ENCODE assay signal across 8 cellular contexts in the genomic region with DNA sequence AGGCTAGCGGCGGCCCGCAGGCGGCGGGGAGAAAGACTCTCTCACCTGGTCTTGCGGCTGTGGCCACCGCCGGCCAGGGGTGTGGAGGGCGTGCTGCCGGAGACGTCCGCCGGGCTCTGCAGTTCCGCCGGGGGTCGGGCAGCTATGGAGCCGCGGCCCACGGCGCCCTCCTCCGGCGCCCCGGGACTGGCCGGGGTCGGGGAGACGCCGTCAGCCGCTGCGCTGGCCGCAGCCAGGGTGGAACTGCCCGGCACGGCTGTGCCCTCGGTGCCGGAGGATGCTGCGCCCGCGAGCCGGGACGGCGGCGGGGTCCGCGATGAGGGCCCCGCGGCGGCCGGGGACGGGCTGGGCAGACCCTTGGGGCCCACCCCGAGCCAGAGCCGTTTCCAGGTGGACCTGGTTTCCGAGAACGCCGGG. TPM values are rescaled to one million over a fixed set of nuclear protein-coding genes. Genes with fewer than 3 reads are reported as not detected.
A peak's percentile ranks its signal among the peaks of the same experiment; 100 is the strongest.
DNase-seq lines count a peak whose midpoint lies in the region; ATAC-seq and TF ChIP-seq lines count a peak whose summit lies in the region.

No MANE protein-coding gene starts in this region.

- peak; percentile 12 to 19 for ATAC-seq in activated T-cell treated with anti-CD3 and anti-CD28 coated beads, Interleukin-2, amount 50 U/mL, for 4 hours
- ATAC-seq in HG02943 (IDR thresholded peaks at IDR 0.05; ENCODE audit: low read depth, unreplicated experiment) (peak; percentile 32), gastroesophageal sphincter (peak; percentile 63)

- peaks cover 15% of the 10 kb centered on the region for H4K20me1 ChIP-seq in SU-DHL-6 (ENCODE audit: low read depth, low read length)

- no peaks in the 10 kb centered on the region for H3K27me3 ChIP-seq in SU-DHL-6 (ENCODE audit: low read length)
- H3K27me3 ChIP-seq in gastroesophageal sphincter = no peaks in the 10 kb centered on the region
- H3K27me3 ChIP-seq in rectal smooth muscle tissue (ENCODE audit: control insufficient read depth, insufficient read depth, low read length) = no peaks in the 10 kb centered on the region

- peaks cover 59% of the 10 kb centered on the region for H3K4me1 Mint-ChIP-seq in activated T-cell treated with anti-CD3 and anti-CD28 coated beads, Interleukin-2, amount 50 U/mL, for 4 hours (ENCODE audit: low read depth)

- peak overlapping the region; percentile 62 for H2AFZ ChIP-seq in SU-DHL-6 (ENCODE audit: low read depth, low read length, severe bottlenecking)

- peaks cover 13% of the 10 kb centered on the region for H3F3A ChIP-seq in SU-DHL-6 (ENCODE audit: insufficient read depth)

- TF ChIP-seq EP300 in gastroesophageal sphincter (IDR thresholded peaks at IDR 0.05) = no peak

- H3K4me1 ChIP-seq in gastroesophageal sphincter (peaks cover 0 to 54% (median 5%) of the 10 kb centered on the region in 3 donors), rectal smooth muscle tissue (ENCODE audit: control insufficient read depth, insufficient read depth, low read length) (peaks cover 11% of the 10 kb centered on the region)

- peak overlapping the region; percentile 94 for H3K27ac ChIP-seq in SU-DHL-6 (ENCODE audit: low read depth, low read length)
- H3K27ac ChIP-seq in gastroesophageal sphincter = peak overlapping the region; percentile 43 to 99 (median 98)
- peak overlapping the region; percentile 96 for H3K27ac ChIP-seq in rectal smooth muscle tissue (ENCODE audit: low read depth, low read length)

- peak overlapping the region; percentile 96 for H3K4me2 ChIP-seq in SU-DHL-6 (ENCODE audit: low read depth, low read length, poor library complexity, severe bottlenecking)

- H3K36me3 ChIP-seq in SU-DHL-6 (ENCODE audit: low read length) = no peaks in the 10 kb centered on the region; the same call in 1 of the 2 replicates
- H3K36me3 ChIP-seq in gastroesophageal sphincter = no peaks in the 10 kb centered on the region
- H3K36me3 ChIP-seq in rectal smooth muscle tissue (ENCODE audit: control insufficient read depth, insufficient read depth, low read length) = no peaks in the 10 kb centered on the region

- H3K9me3 ChIP-seq in SU-DHL-6 (ENCODE audit: insufficient read depth, low read length) (no peaks in the 10 kb centered on the region), gastroesophageal sphincter (no peaks in the 10 kb centered on the region)

- H3K27me3 Mint-ChIP-seq in activated T-cell treated with anti-CD3 and anti-CD28 coated beads, Interleukin-2, amount 50 U/mL, for 4 hours (ENCODE audit: low read depth) = no peaks in the 10 kb centered on the region

- no peak overlapping the region for H3K4me3 Mint-ChIP-seq in activated T-cell treated with anti-CD3 and anti-CD28 coated beads, Interleukin-2, amount 50 U/mL, for 4 hours

- TF ChIP-seq POLR2A in gastroesophageal sphincter (IDR thresholded peaks at IDR 0.05) = no peak

- H3K4me3 ChIP-seq in SU-DHL-6 (ENCODE audit: insufficient read depth, low read length, poor library complexity, severe bottlenecking) (peak overlapping the region; percentile 68), gastroesophageal sphincter (peak overlapping the region; percentile 43 to 98), rectal smooth muscle tissue (ENCODE audit: low read length) (peak overlapping the region; percentile 90)

- H3K9ac ChIP-seq in SU-DHL-6 (ENCODE audit: low read length) (peak overlapping the region; percentile 85), rectal smooth muscle tissue (ENCODE audit: low read length) (peak overlapping the region; percentile 56)

- peaks cover 85% of the 10 kb centered on the region for H3K79me2 ChIP-seq in SU-DHL-6 (ENCODE audit: insufficient read depth, low read length)

- TF ChIP-seq CTCF in SU-DHL-6 (IDR thresholded peaks at IDR 0.05; ENCODE audit: insufficient read depth, low read length, poor library complexity, severe bottlenecking) (no peak), gastroesophageal sphincter (IDR thresholded peaks at IDR 0.05) (peak in 3 of 4 experiments; percentile 53 to 75 (median 59))

- H3K9me3 Mint-ChIP-seq in activated T-cell treated with anti-CD3 and anti-CD28 coated beads, Interleukin-2, amount 50 U/mL, for 4 hours = no peaks in the 10 kb centered on the region

- H3K36me3 Mint-ChIP-seq in activated T-cell treated with anti-CD3 and anti-CD28 coated beads, Interleukin-2, amount 50 U/mL, for 4 hours (ENCODE audit: insufficient read depth) = peaks cover 7% of the 10 kb centered on the region

- H3K9me2 ChIP-seq in SU-DHL-6 (replicated peaks; ENCODE audit: insufficient read depth, low read length) = no peaks in the 10 kb centered on the region

- WGBS in gastroesophageal sphincter (ENCODE audit: low coverage in 1 of 2), 2 donors = no CpG with 5 or more reads among the region's 53 CpGs

- no peak for DNase-seq in activated T-cell treated with anti-CD3 and anti-CD28 coated beads, Interleukin-2, amount 50 U/mL, for 4 hours
- DNase-seq in activated T-cell treated with anti-CD3 and anti-CD28 coated beads for 4 hours = no peak
- DNase-seq in NCI-H748 (lab: John Stamatoyannopoulos, UW; ENCODE audit: unreplicated experiment) = no peak
- no peak for DNase-seq in AML-193 (lab: John Stamatoyannopoulos, UW)

RNA-seq across cellular contexts. Expression of gene SLC12A2, which starts 0.3 kb away (rescaled TPM):
- 10 to 100 TPM; 16.1 to 18.9 (median 17.8) TPM for total RNA-seq in activated T-cell treated with anti-CD3 and anti-CD28 coated beads, Interleukin-2, amount 50 U/mL, for 4 hours
- 100 to 1,000 TPM; 105 to 137 (median 129) TPM for total RNA-seq in gastroesophageal sphincter

Comparison
In these comparisons a context has a peak if more than half of its experiments do, and no peak if none do; other contexts are left out.
1. RNA of gene SLC12A2, which starts 0.3 kb away (total RNA-seq): 105 to 137 TPM in gastroesophageal sphincter; 16.1 to 18.9 TPM in activated T-cell treated with anti-CD3 and anti-CD28 coated beads, Interleukin-2, amount 50 U/mL, for 4 hours; every median in the first group is over 4 times any median in the second.
2. Peak in every context shown above with its lines, with median percentiles within 50 percentile points of each other: ATAC-seq, H3K27ac ChIP-seq and H3K4me3 ChIP-seq.